17 cellular contexts compared by ENCODE assay signal in the genomic region with DNA sequence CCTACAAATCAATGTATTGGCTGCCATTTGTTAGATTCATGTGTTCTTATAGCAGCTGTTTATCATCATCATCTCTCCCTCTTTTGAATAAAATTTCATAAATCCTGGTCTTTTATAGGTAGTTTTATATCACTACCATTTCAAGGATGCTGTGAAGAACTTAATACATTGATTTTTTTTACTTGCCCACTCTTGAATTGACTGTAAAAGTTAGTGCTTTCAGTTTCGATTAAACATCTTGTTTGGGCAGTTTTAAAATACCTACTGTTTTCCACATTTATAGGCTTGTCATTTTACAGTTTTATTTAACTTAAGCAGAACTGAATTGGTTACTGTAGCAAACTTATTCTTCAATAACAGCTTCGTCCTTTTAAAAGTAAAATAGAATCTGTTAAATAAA.
DNase-seq lines count a peak whose midpoint lies in the region; ATAC-seq and FAIRE-seq lines count a peak whose summit lies in the region.
"Had no signal": no experiment of that assay in that cellular context is flagged by ENCODE, and none has a peak within 500 bp of the region (broad histone marks: within the 10 kb centered on the region; RNA-seq: fewer than 3 reads in every experiment).

No MANE protein-coding gene starts in this region.

- FAIRE-seq in G401.6 (lab: Jason Lieb, UNC) = peak; percentile 39
- FAIRE-seq: GM12891 had no signal

- no peak for DNase-seq in stimulated activated CD4-positive, alpha-beta T cell treated with anti-CD3 and anti-CD28 coated beads, Interleukin-15, amount 100 ng/mL, for 24 hours
- DNase-seq in MV-4-11 (lab: John Stamatoyannopoulos, UW) (no peak), nucleus accumbens (lab: John Stamatoyannopoulos, UW) (no peak)
- DNase-seq: C1 segment of cervical spinal cord, GM23248, NCI-H1092, NCI-H1694, T-cell, T1000 had no signal

- ATAC-seq in GM18519 (IDR thresholded peaks at IDR 0.05; ENCODE audit: low FRiP score, unreplicated experiment) (peak; percentile 34), GM21515 (IDR thresholded peaks at IDR 0.05; ENCODE audit: unreplicated experiment) (peak; percentile 53), HG03378 (IDR thresholded peaks at IDR 0.05; ENCODE audit: unreplicated experiment) (peak; percentile 43), HG03521 (IDR thresholded peaks at IDR 0.05; ENCODE audit: unreplicated experiment) (no peak)
- ATAC-seq: Panc1, Right ventricle myocardium inferior, T-cell had no signal
